In genomic region chr12:59708059-59708458, GRCh38 we compare ENCODE assay signal across 14 cellular contexts.
DNase-seq lines count a peak whose midpoint lies in the region; ATAC-seq, FAIRE-seq and TF ChIP-seq lines count a peak whose summit lies in the region.
"Had no signal": no experiment of that assay in that cellular context is flagged by ENCODE, and none has a peak within 500 bp of the region (broad histone marks: within the 10 kb centered on the region; RNA-seq: fewer than 3 reads in every experiment).

No MANE protein-coding gene starts in this region.

- H3K27ac ChIP-seq in brain microvascular endothelial cell (no peak overlapping the region), keratinocyte (ENCODE audit: control insufficient read depth, insufficient read depth, low read length) (no peak overlapping the region)
- H3K27ac ChIP-seq: BLaER1, parathyroid adenoma, SJCRH30, stomach had no signal

- H2AFZ ChIP-seq in keratinocyte (ENCODE audit: control insufficient read depth, low read length): no peak overlapping the region
- H2AFZ ChIP-seq: parathyroid adenoma had no signal

- peaks cover 29% of the 10 kb centered on the region for H3K4me1 Mint-ChIP-seq in HFFc6 (ENCODE audit: low read depth)

- ATAC-seq in HG02588 (IDR thresholded peaks at IDR 0.05; ENCODE audit: unreplicated experiment) (no peak), HG02678 (IDR thresholded peaks at IDR 0.05; ENCODE audit: unreplicated experiment) (no peak)
- ATAC-seq: mucosa of descending colon had no signal

- H3K36me3 Mint-ChIP-seq in HFFc6 (ENCODE audit: low read depth): peaks cover 10% of the 10 kb centered on the region

- TF ChIP-seq CTCF in HFFc6 (IDR thresholded peaks at IDR 0.05) (no peak), brain microvascular endothelial cell (IDR thresholded peaks at IDR 0.05; ENCODE audit: low read depth, low read length, missing control alignments) (no peak), keratinocyte (optimal IDR thresholded peaks at IDR 0.05 in 1 of 3, IDR thresholded peaks at IDR 0.05 in 1 of 3, conservative IDR thresholded peaks at IDR 0.05 in 1 of 3; ENCODE audit: extremely low read depth in 1 of 3, insufficient read depth in 2 of 3, low read length in 3 of 3) (no peak)

- in situ Hi-C loops in brain microvascular endothelial cell (cut with HindIII; ENCODE audit: low pct_ligation_motif_present, low sequenced_read_pairs): no loop called here

- H3K4me2 ChIP-seq in keratinocyte (ENCODE audit: control insufficient read depth, extremely low read depth, insufficient read depth, low read depth, low read length): no peak overlapping the region
- H3K4me2 ChIP-seq: BLaER1 had no signal

- H3K9ac ChIP-seq in keratinocyte (ENCODE audit: control insufficient read depth, extremely low read depth, insufficient read depth, low read length): no peak overlapping the region
- H3K9ac ChIP-seq: BLaER1, parathyroid adenoma had no signal

- H4K20me1 ChIP-seq in keratinocyte (ENCODE audit: control insufficient read depth, extremely low read depth, insufficient read depth, low read length): no peaks in the 10 kb centered on the region
- H4K20me1 ChIP-seq: BLaER1 had no signal

- DNase-seq in AG08396 (ENCODE audit: low spot score) (peak; percentile 18), HFFc6 (peak; percentile 72), brain microvascular endothelial cell (peak; percentile 13), keratinocyte (ENCODE audit: low read depth, low spot score) (peak; percentile 9), T-helper 1 cell (no peak)
- DNase-seq in activated CD4-positive, CD25-positive, alpha-beta regulatory T cell treated with anti-CD3 and anti-CD28 coated beads, Interleukin-2, amount 50 U/mL, for 72 hours: no peak
- DNase-seq: activated CD4-positive, alpha-beta memory T cell treated with anti-CD3 and anti-CD28 coated beads for 36 hours; mucosa of descending colon; stomach had no signal

- peak; percentile 59 for FAIRE-seq in keratinocyte (lab: Jason Lieb, UNC)

- H3K9me3 Mint-ChIP-seq in HFFc6: no peaks in the 10 kb centered on the region
- H3K9me3 Mint-ChIP-seq: activated CD4-positive, alpha-beta memory T cell treated with anti-CD3 and anti-CD28 coated beads for 36 hours had no signal

- H3K27me3 ChIP-seq in brain microvascular endothelial cell (replicated peaks): no peaks in the 10 kb centered on the region
- no peaks in the 10 kb centered on the region for H3K27me3 ChIP-seq in keratinocyte (ENCODE audit: control insufficient read depth, extremely low read depth, insufficient read depth, low read length)
- H3K27me3 ChIP-seq: BLaER1, SJCRH30, stomach had no signal

- no peaks in the 10 kb centered on the region for H3K36me3 ChIP-seq in brain microvascular endothelial cell (replicated peaks)
- H3K36me3 ChIP-seq in keratinocyte (ENCODE audit: control insufficient read depth in 2 of 2, extremely low read depth in 1 of 2, insufficient read depth in 2 of 2, low read length in 2 of 2): no peaks in the 10 kb centered on the region
- H3K36me3 ChIP-seq: BLaER1, SJCRH30 had no signal

- H3K4me3 Mint-ChIP-seq in HFFc6: no peak overlapping the region
- H3K4me3 Mint-ChIP-seq: activated CD4-positive, alpha-beta memory T cell treated with anti-CD3 and anti-CD28 coated beads for 36 hours had no signal

- H3K4me1 ChIP-seq in keratinocyte (ENCODE audit: control insufficient read depth, extremely low read depth, insufficient read depth, low read length): peaks cover 7% of the 10 kb centered on the region
- H3K4me1 ChIP-seq: BLaER1, parathyroid adenoma, SJCRH30, stomach had no signal

- no peaks in the 10 kb centered on the region for H3K9me1 ChIP-seq in keratinocyte (ENCODE audit: control insufficient read depth, extremely low read depth, insufficient read depth, low read length)

- H3K79me2 ChIP-seq in keratinocyte (ENCODE audit: control insufficient read depth, insufficient read depth, low read length): no peaks in the 10 kb centered on the region
- H3K79me2 ChIP-seq: parathyroid adenoma had no signal

- no peaks in the 10 kb centered on the region for H3K27me3 Mint-ChIP-seq in HFFc6 (ENCODE audit: insufficient read depth)
- H3K27me3 Mint-ChIP-seq: activated CD4-positive, alpha-beta memory T cell treated with anti-CD3 and anti-CD28 coated beads for 36 hours had no signal

- dilution Hi-C loops in keratinocyte (cut with MboI; ENCODE audit: extremely low pct_ligation_motif_present, low sequenced_read_pairs): no loop called here

- no peaks in the 10 kb centered on the region for H3K9me3 ChIP-seq in keratinocyte (ENCODE audit: control insufficient read depth, low read depth, low read length)
- H3K9me3 ChIP-seq: BLaER1, mucosa of descending colon, SJCRH30, stomach had no signal

- H3K4me3 ChIP-seq in brain microvascular endothelial cell (ENCODE audit: low read depth, low read length) (no peak overlapping the region), keratinocyte (ENCODE audit: control insufficient read depth in 2 of 3, extremely low read depth in 1 of 3, insufficient read depth in 2 of 3, low read depth in 1 of 3, low read length in 3 of 3) (no peak overlapping the region)
- H3K4me3 ChIP-seq: BLaER1, mucosa of descending colon, SJCRH30, stomach had no signal

- H3K27ac Mint-ChIP-seq in HFFc6: peak overlapping the region; percentile 58; the same call in 1 of the 2 replicates
- H3K27ac Mint-ChIP-seq: activated CD4-positive, alpha-beta memory T cell treated with anti-CD3 and anti-CD28 coated beads for 36 hours had no signal

Comparison
In these comparisons a context has a peak if more than half of its experiments do, and no peak if none do; other contexts are left out.
1. DNase-seq: peak in AG08396 (single experiment), HFFc6 (single experiment), brain microvascular endothelial cell (single experiment) and keratinocyte (single experiment); none in activated CD4-positive, CD25-positive, alpha-beta regulatory T cell treated with anti-CD3 and anti-CD28 coated beads, Interleukin-2, amount 50 U/mL, for 72 hours (single experiment) and T-helper 1 cell (0 of 5).